In genomic region chr3:171439996-171440395, GRCh38 we compare ENCODE assay signal across 27 cellular contexts. TPM values are rescaled to one million over a fixed set of nuclear protein-coding genes. Genes with fewer than 3 reads are reported as not detected.
DNase-seq lines count a peak whose midpoint lies in the region; ATAC-seq and TF ChIP-seq lines count a peak whose summit lies in the region.
"Had no signal": no experiment of that assay in that cellular context is flagged by ENCODE, and none has a peak within 500 bp of the region (broad histone marks: within the 10 kb centered on the region; RNA-seq: fewer than 3 reads in every experiment).

No MANE protein-coding gene starts in this region.

- H3K36me3 Mint-ChIP-seq in CD4-positive, CD25-positive, alpha-beta regulatory T cell: peaks cover 23% of the 10 kb centered on the region
- H3K36me3 Mint-ChIP-seq in WTC11: no peaks in the 10 kb centered on the region

- no peak for TF ChIP-seq CTCF in WTC11 (IDR thresholded peaks at IDR 0.05)

- H3K79me2 ChIP-seq in GM23248 (ENCODE audit: insufficient read depth): no peaks in the 10 kb centered on the region

- H3K9ac ChIP-seq in GM23248: no peak overlapping the region
- H3K9ac ChIP-seq: BLaER1 treated with 17β-estradiol and CSF1 and Interleukin-3, amounts not matched to agents 10 nM and 100 nM; SK-N-SH had no signal

- CTCF ChIA-PET in WTC11 (lab: Charles Lee): interaction anchor here (1.6 kb wide), 1 partner anchor 14 kb away, joined by 8 read pairs; no protein-coding TSS in a partner anchor

- H3K9me3 ChIP-seq in CD4-positive, CD25-positive, alpha-beta regulatory T cell (ENCODE audit: control insufficient read depth in 2 of 2, low read length in 2 of 2): no peaks in the 10 kb centered on the region
- no peaks in the 10 kb centered on the region for H3K9me3 ChIP-seq in GM23248 (ENCODE audit: low read depth)
- H3K9me3 ChIP-seq: BLaER1 treated with 17β-estradiol and CSF1 and Interleukin-3, amounts not matched to agents 10 nM and 100 nM; SK-N-SH had no signal

- DNase-seq in CD4-positive, CD25-positive, alpha-beta regulatory T cell: no peak
- DNase-seq in GM23248 (peak; percentile 19), WTC11 (ENCODE audit: low spot score) (no peak), iris pigment epithelial cell (ENCODE audit: low read depth) (peak; percentile 65), NCI-H1930 (lab: John Stamatoyannopoulos, UW) (no peak), GF-D8 (lab: John Stamatoyannopoulos, UW) (no peak), islet precursor cell (no peak)
- DNase-seq: AML-193; CD4-positive, alpha-beta memory T cell; COR-L47; EL; GDM1; HCEC 1CT; MV-4-11; NCI-H1105; NCI-H1436 treated with DMSO at 0.1 percent for 48 hours; NCI-H187 treated with DMSO at 0.1 percent for 48 hours; NCI-H2107; NCI-H446 treated with DMSO at 0.1 percent for 48 hours; NCI-H526; NCI-H82; NK-92 treated with Interleukin-12 subunit alpha and Interleukin-12 subunit beta, amount 100 ng/mL, for 24 hours; PC-3; SK-N-SH; SW 1271 had no signal

- 97 to 98% methylated on average over 2 of the region's 2 CpGs for WGBS in GM23248 (ENCODE audit: low coverage in 1 of 2, low lambda C conversion rate in 2 of 2, missing lambda C conversion rate in 2 of 2), 2 experiments

- peak overlapping the region; percentile 7 to 82 (median 10) for H3K27ac Mint-ChIP-seq in CD4-positive, CD25-positive, alpha-beta regulatory T cell
- peak overlapping the region; percentile 47 for H3K27ac Mint-ChIP-seq in WTC11

- in situ Hi-C loops in GM23248 (cut with MboI): no loop called here

- no peaks in the 10 kb centered on the region for H3K9me2 ChIP-seq in GM23248 (ENCODE audit: insufficient read depth)
- H3K9me2 ChIP-seq: SK-N-SH had no signal

- no peak overlapping the region for H3K4me3 Mint-ChIP-seq in CD4-positive, CD25-positive, alpha-beta regulatory T cell
- H3K4me3 Mint-ChIP-seq in WTC11: no peak overlapping the region

- H3K27ac ChIP-seq in CD4-positive, CD25-positive, alpha-beta regulatory T cell (ENCODE audit: insufficient read depth, low read length, poor library complexity, severe bottlenecking): no peak overlapping the region
- no peak overlapping the region for H3K27ac ChIP-seq in GM23248
- H3K27ac ChIP-seq: BLaER1 treated with 17β-estradiol and CSF1 and Interleukin-3, amounts not matched to agents 10 nM and 100 nM; HL-60 had no signal

- POLR2A ChIA-PET in WTC11 (lab: Charles Lee): no interaction called here

- H3K4me2 ChIP-seq in GM23248 (ENCODE audit: unreplicated experiment): no peak overlapping the region
- H3K4me2 ChIP-seq: BLaER1 treated with 17β-estradiol and CSF1 and Interleukin-3, amounts not matched to agents 10 nM and 100 nM; SK-N-SH had no signal

- no peaks in the 10 kb centered on the region for H3K27me3 ChIP-seq in CD4-positive, CD25-positive, alpha-beta regulatory T cell (ENCODE audit: control insufficient read depth, insufficient read depth, low read length)
- H3K27me3 ChIP-seq in GM23248 (replicated peaks; ENCODE audit: insufficient read depth): no peaks in the 10 kb centered on the region
- H3K27me3 ChIP-seq: BLaER1 treated with 17β-estradiol and CSF1 and Interleukin-3, amounts not matched to agents 10 nM and 100 nM had no signal

- H3K4me3 ChIP-seq in CD4-positive, CD25-positive, alpha-beta regulatory T cell (ENCODE audit: low read depth, low read length): no peak overlapping the region
- no peak overlapping the region for H3K4me3 ChIP-seq in GM23248
- H3K4me3 ChIP-seq: BLaER1 treated with 17β-estradiol and CSF1 and Interleukin-3, amounts not matched to agents 10 nM and 100 nM had no signal

- H4K20me1 ChIP-seq in GM23248 (ENCODE audit: insufficient read depth): no peaks in the 10 kb centered on the region

- no peak overlapping the region for H2AFZ ChIP-seq in GM23248

- H3F3A ChIP-seq in GM23248 (ENCODE audit: insufficient read depth): no peaks in the 10 kb centered on the region

- no peaks in the 10 kb centered on the region for H3K9me3 Mint-ChIP-seq in CD4-positive, CD25-positive, alpha-beta regulatory T cell
- H3K9me3 Mint-ChIP-seq in WTC11: no peaks in the 10 kb centered on the region

- peaks cover 12% of the 10 kb centered on the region for H3K36me3 ChIP-seq in CD4-positive, CD25-positive, alpha-beta regulatory T cell (ENCODE audit: control insufficient read depth, insufficient read depth, low read length)
- no peaks in the 10 kb centered on the region for H3K36me3 ChIP-seq in GM23248 (ENCODE audit: low read depth)
- H3K36me3 ChIP-seq: BLaER1 treated with 17β-estradiol and CSF1 and Interleukin-3, amounts not matched to agents 10 nM and 100 nM had no signal

- no peak for ATAC-seq in CD4-positive, CD25-positive, alpha-beta regulatory T cell (ENCODE audit: low read depth in 2 of 2)
- no peak for ATAC-seq in WTC11
- ATAC-seq: PC-3 had no signal

- H3K4me1 ChIP-seq in CD4-positive, CD25-positive, alpha-beta regulatory T cell (ENCODE audit: control insufficient read depth, insufficient read depth, low read length, poor library complexity, severe bottlenecking): peaks cover 53% of the 10 kb centered on the region
- H3K4me1 ChIP-seq in GM23248 (ENCODE audit: insufficient read depth): no peaks in the 10 kb centered on the region

- no peaks in the 10 kb centered on the region for H3K27me3 Mint-ChIP-seq in CD4-positive, CD25-positive, alpha-beta regulatory T cell
- no peaks in the 10 kb centered on the region for H3K27me3 Mint-ChIP-seq in WTC11 (ENCODE audit: low read depth)
- H3K27me3 Mint-ChIP-seq: CD4-positive, alpha-beta memory T cell had no signal

- H3K4me1 Mint-ChIP-seq in CD4-positive, CD25-positive, alpha-beta regulatory T cell: peaks cover 62 to 92% (median 77%) of the 10 kb centered on the region in 4 donors
- H3K4me1 Mint-ChIP-seq in WTC11: peaks cover 93% of the 10 kb centered on the region

TF ChIP-seq in WTC11, 78 proteins besides CTCF, POLR2A, EP300 and RAD21:
- TF ChIP-seq ZNF281 (CRISPR knock-in tag; IDR thresholded peaks at IDR 0.05): 0 out of 2 replicates have a peak, but pooled peaks have one; percentile 28
- TF ChIP-seq RORB (CRISPR knock-in tag; IDR thresholded peaks at IDR 0.05): no peak
- no peak for TF ChIP-seq CDX4 (CRISPR knock-in tag; IDR thresholded peaks at IDR 0.05; ENCODE audit: borderline replicate concordance)
- TF ChIP-seq ZNF532 (CRISPR knock-in tag; IDR thresholded peaks at IDR 0.05; ENCODE audit: borderline replicate concordance): no peak
- no peak for TF ChIP-seq ELF4 (CRISPR knock-in tag; IDR thresholded peaks at IDR 0.05; ENCODE audit: low read depth)

RNA-seq across cellular contexts. Expression of gene TNIK, which starts 20.2 kb away (rescaled TPM):
- 162 TPM for total RNA-seq in CD4-positive, CD25-positive, alpha-beta regulatory T cell
- polyA plus RNA-seq in CD4-positive, CD25-positive, alpha-beta regulatory T cell: 10 to 100 TPM; 14.7 to 26.7 (median 22.0) TPM
- total RNA-seq in GM23248 (2014; rRNA removed; shearing (Covaris generic)): 1.0 and 2.3 TPM in 2 replicates
- polyA plus RNA-seq in GM23248 (2016; fragmentation: Nextera tagmentation; extraction: Ambion mirVana): 0.80 and 1.4 TPM in 2 replicates
- total RNA-seq in WTC11 (2021): 50.3 to 53.0 TPM (median 51.9 TPM) in 3 replicates

Comparison
In these comparisons a context has a peak if more than half of its experiments do, and no peak if none do; other contexts are left out.
1. DNase-seq: peak in GM23248 (single experiment) and iris pigment epithelial cell (single experiment); none in CD4-positive, CD25-positive, alpha-beta regulatory T cell (0 of 3), WTC11 (single experiment), NCI-H1930 (0 of 2), GF-D8 (single experiment) and islet precursor cell (single experiment).
2. RNA of gene TNIK, which starts 20.2 kb away (total RNA-seq): 162 TPM in CD4-positive, CD25-positive, alpha-beta regulatory T cell (single experiment) and 50.3 to 53.0 TPM in WTC11; 1.0 to 2.3 TPM in GM23248; every median in the first group is over 10 times any median in the second.